In genomic region chr3:5126586-5126985, GRCh38 we compare ENCODE assay signal across 13 cellular contexts. TPM values are rescaled to one million over a fixed set of nuclear protein-coding genes. Genes with fewer than 3 reads are reported as not detected.
A peak's percentile ranks its signal among the peaks of the same experiment; 100 is the strongest.
DNase-seq lines count a peak whose midpoint lies in the region; ATAC-seq, FAIRE-seq and TF ChIP-seq lines count a peak whose summit lies in the region.
"Had no signal": no experiment of that assay in that cellular context is flagged by ENCODE, and none has a peak within 500 bp of the region (broad histone marks: within the 10 kb centered on the region; RNA-seq: fewer than 3 reads in every experiment).

No MANE protein-coding gene starts in this region.

- H3K9ac ChIP-seq in HepG2 (ENCODE audit: insufficient read depth, low read depth, low read length) = no peak overlapping the region
- no peak overlapping the region for H3K9ac ChIP-seq in fibroblast of lung (ENCODE audit: insufficient read depth, low read length)
- H3K9ac ChIP-seq in colonic mucosa (ENCODE audit: low read depth in 2 of 2, low read length in 2 of 2) = no peak overlapping the region

- H3K4me2 ChIP-seq in HepG2 (ENCODE audit: low read depth, low read length) = no peak overlapping the region
- no peak overlapping the region for H3K4me2 ChIP-seq in fibroblast of lung (ENCODE audit: extremely low read depth, insufficient read depth, low read length)

- TF ChIP-seq POLR2A in HepG2 (IDR thresholded peaks at IDR 0.05; ENCODE audit: insufficient read depth in 1 of 2, low read depth in 2 of 2, low read length in 2 of 2) (no peak), right lobe of liver (IDR thresholded peaks at IDR 0.05) (no peak)

- H3K27ac ChIP-seq in HepG2 (ENCODE audit: extremely low read length, insufficient read depth, low read length) (peak overlapping the region; percentile 3), right lobe of liver (peak overlapping the region in 1 of 3 donors; percentile 11), fibroblast of lung (ENCODE audit: insufficient read depth, low read length) (peak overlapping the region; percentile 10), colonic mucosa (no peak overlapping the region)

- H3K4me1 ChIP-seq in HepG2 (ENCODE audit: insufficient read depth, low read length) (peaks cover 44% of the 10 kb centered on the region), right lobe of liver (peaks cover 0 to 35% (median 8%) of the 10 kb centered on the region in 4 donors), fibroblast of lung (ENCODE audit: control insufficient read depth, extremely low read depth, insufficient read depth, low read length) (peaks cover 3% of the 10 kb centered on the region), colonic mucosa (peaks cover 7% of the 10 kb centered on the region)

- TF ChIP-seq CTCF in HepG2 (CRISPR knock-in tag; IDR thresholded peaks at IDR 0.05) (no peak), right lobe of liver (IDR thresholded peaks at IDR 0.05) (no peak), fibroblast of lung (conservative IDR thresholded peaks at IDR 0.05 in 1 of 2, IDR thresholded peaks at IDR 0.05 in 1 of 2; ENCODE audit: low read depth in 1 of 2, low read length in 2 of 2) (no peak), colonic mucosa (IDR thresholded peaks at IDR 0.05) (no peak)

- in situ Hi-C loops in HepG2 (cut with HindIII; ENCODE audit: extremely low pct_ligation_motif_present, low pct_unique_long_range_greater_than_20kb) = no loop called here

- DNase-seq in HepG2 (ENCODE audit: low spot score) (no peak), right lobe of liver (no peak), SIG-M5 treated with dmso at 0.1 percent for 504 hours (lab: John Stamatoyannopoulos, UW; ENCODE audit: unreplicated experiment) (peak; percentile 85), fibroblast of lung (ENCODE audit: low read depth in 2 of 2) (peak; percentile 13 to 65), colonic mucosa (no peak), nucleus accumbens (lab: John Stamatoyannopoulos, UW) (no peak), putamen (ENCODE audit: low spot score) (no peak)
- DNase-seq: immature natural killer cell, NCI-H1417, NCI-H82 had no signal

- POLR2A ChIA-PET in HepG2 (lab: Yijun Ruan, JAX) = no interaction called here

- intact Hi-C loops in HepG2 (cut with micrococcal nuclease; ENCODE audit: unreplicated experiment) = no loop called here
- intact Hi-C loops in right lobe of liver (cut with DNase I) = no loop called here
- intact Hi-C loops in colonic mucosa (cut with DNase I) = no loop called here

- ATAC-seq in HepG2 = no peak
- ATAC-seq in right lobe of liver = no peak
- no peak for ATAC-seq in HG03354 (IDR thresholded peaks at IDR 0.05; ENCODE audit: poor library complexity, severe bottlenecking, unreplicated experiment)

- TF ChIP-seq EP300 in HepG2 (IDR thresholded peaks at IDR 0.05; ENCODE audit: low read depth in 2 of 2, low read length in 2 of 2) (no peak), HepG2 (CRISPR knock-in tag; IDR thresholded peaks at IDR 0.05; ENCODE audit: borderline replicate concordance) (no peak)

- H4K20me1 ChIP-seq in HepG2 (ENCODE audit: insufficient read depth, low read length) (peaks cover 4% of the 10 kb centered on the region), fibroblast of lung (ENCODE audit: control insufficient read depth, extremely low read depth, insufficient read depth, low read length) (no peaks in the 10 kb centered on the region)

- H3K9me3 ChIP-seq in HepG2 (ENCODE audit: low read length) = no peaks in the 10 kb centered on the region
- no peaks in the 10 kb centered on the region for H3K9me3 ChIP-seq in right lobe of liver
- H3K9me3 ChIP-seq in fibroblast of lung (ENCODE audit: control insufficient read depth, insufficient read depth, low read depth, low read length) = no peaks in the 10 kb centered on the region
- H3K9me3 ChIP-seq in colonic mucosa = no peaks in the 10 kb centered on the region

- BruUV-seq in HepG2 (replicated peaks; lab: Mats Ljungman, UMichigan) = no TSS peak

- no peak for FAIRE-seq in HepG2 (lab: Jason Lieb, UNC)
- FAIRE-seq: urothelium cell line had no signal

- H3K36me3 ChIP-seq in HepG2 (replicated peaks in 1 of 2; ENCODE audit: control insufficient read depth in 1 of 2, insufficient read depth in 2 of 2, low read length in 2 of 2) (no peaks in the 10 kb centered on the region), right lobe of liver (no peaks in the 10 kb centered on the region), fibroblast of lung (ENCODE audit: control insufficient read depth, insufficient read depth, low read length) (no peaks in the 10 kb centered on the region), colonic mucosa (no peaks in the 10 kb centered on the region)

- no peaks in the 10 kb centered on the region; a peak in 1 of 5 replicates for H3K27me3 ChIP-seq in HepG2 (ENCODE audit: control insufficient read depth in 1 of 2, insufficient read depth in 2 of 2, low read length in 2 of 2)
- H3K27me3 ChIP-seq in right lobe of liver = no peaks in the 10 kb centered on the region
- H3K27me3 ChIP-seq in fibroblast of lung (ENCODE audit: control insufficient read depth, insufficient read depth, low read length) = no peaks in the 10 kb centered on the region
- no peaks in the 10 kb centered on the region for H3K27me3 ChIP-seq in colonic mucosa

- CTCF ChIA-PET in HepG2 (lab: Yijun Ruan, JAX; ENCODE audit: low intra/inter-chr PET ratio, low total read pairs) = no interaction called here

- H2AFZ ChIP-seq in HepG2 (ENCODE audit: low read length) (no peak overlapping the region), fibroblast of lung (ENCODE audit: low read length) (no peak overlapping the region)

- H3K4me3 ChIP-seq in HepG2 (replicated peaks in 1 of 3; ENCODE audit: insufficient read depth in 1 of 3, low read depth in 2 of 3, low read length in 3 of 3) = no peak overlapping the region
- H3K4me3 ChIP-seq in right lobe of liver = no peak overlapping the region
- peak overlapping the region in 1 of 4 experiments; percentile 19 for H3K4me3 ChIP-seq in fibroblast of lung (replicated peaks in 1 of 4; ENCODE audit: control extremely low read depth in 1 of 4, insufficient read depth in 1 of 4, low read depth in 3 of 4, low read length in 4 of 4)
- H3K4me3 ChIP-seq in colonic mucosa = no peak overlapping the region
- H3K4me3 ChIP-seq: skin epidermis had no signal

- H3K79me2 ChIP-seq in HepG2 (ENCODE audit: insufficient read depth, low read length) = peaks cover 88% of the 10 kb centered on the region
- peaks cover 88% of the 10 kb centered on the region for H3K79me2 ChIP-seq in fibroblast of lung (ENCODE audit: control insufficient read depth, insufficient read depth, low read length)

- no peak for TF ChIP-seq RAD21 in HepG2 (CRISPR knock-in tag; IDR thresholded peaks at IDR 0.05)

TF ChIP-seq in HepG2, 621 proteins besides CTCF, POLR2A, EP300 and RAD21:
- TF ChIP-seq BHLHE40 (IDR thresholded peaks at IDR 0.05; ENCODE audit: low read length) = 0 out of 2 replicates have a peak, but pooled peaks have one; percentile 19
- TF ChIP-seq, protein P1, sequence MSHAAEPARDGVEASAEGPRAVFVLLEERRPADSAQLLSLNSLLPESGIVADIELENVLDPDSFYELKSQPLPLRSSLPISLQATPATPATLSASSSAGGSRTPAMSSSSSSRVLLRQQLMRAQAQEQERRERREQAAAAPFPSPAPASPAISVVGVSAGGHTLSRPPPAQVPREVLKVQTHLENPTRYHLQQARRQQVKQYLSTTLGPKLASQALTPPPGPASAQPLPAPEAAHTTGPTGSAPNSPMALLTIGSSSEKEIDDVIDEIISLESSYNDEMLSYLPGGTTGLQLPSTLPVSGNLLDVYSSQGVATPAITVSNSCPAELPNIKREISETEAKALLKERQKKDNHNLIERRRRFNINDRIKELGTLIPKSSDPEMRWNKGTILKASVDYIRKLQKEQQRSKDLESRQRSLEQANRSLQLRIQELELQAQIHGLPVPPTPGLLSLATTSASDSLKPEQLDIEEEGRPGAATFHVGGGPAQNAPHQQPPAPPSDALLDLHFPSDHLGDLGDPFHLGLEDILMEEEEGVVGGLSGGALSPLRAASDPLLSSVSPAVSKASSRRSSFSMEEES (CRISPR knock-in tag; IDR thresholded peaks at IDR 0.05) = peak; percentile 70
- TF ChIP-seq CEBPB (IDR thresholded peaks at IDR 0.05; ENCODE audit: borderline replicate concordance, low read depth, low read length) = peak; percentile 97
- TF ChIP-seq ZKSCAN5 (CRISPR knock-in tag; IDR thresholded peaks at IDR 0.05) = no peak
- TF ChIP-seq NCOR1 (IDR thresholded peaks at IDR 0.05; ENCODE audit: borderline replicate concordance, low read length) = 0 out of 2 replicates have a peak, but pooled peaks have one; percentile 27
- TF ChIP-seq NFKBIZ (CRISPR knock-in tag; IDR thresholded peaks at IDR 0.05) = no peak
- TF ChIP-seq CEBPG (CRISPR knock-in tag; IDR thresholded peaks at IDR 0.05) = peak; percentile 74
TF ChIP-seq in HepG2: peak in this region for 5.

RNA-seq across cellular contexts. Expression of gene ARL8B, which starts 4.5 kb away (rescaled TPM):
- total RNA-seq in HepG2 (2016; rRNA removed; fragmentation: Illumina TruSeq; extraction: Trizol) = 30.4 and 33.1 TPM in 2 replicates
- 5.4 and 5.9 TPM in 2 replicates for total RNA-seq in HepG2 (2016; cell fraction: cytosol; rRNA removed; fragmentation: Illumina TruSeq; extraction: Trizol; ENCODE audit: low read depth)
- 33.4 and 36.2 TPM in 2 replicates for total RNA-seq in HepG2 (2016; cell fraction: insoluble cytoplasmic fraction; rRNA removed; fragmentation: Illumina TruSeq; extraction: Trizol)
- total RNA-seq in HepG2 (2016; cell fraction: membrane; rRNA removed; fragmentation: Illumina TruSeq; extraction: Trizol) = 19.9 and 20.5 TPM in 2 replicates
- total RNA-seq in HepG2 (2016; cell fraction: nucleus; rRNA removed; fragmentation: Illumina TruSeq; extraction: Trizol) = 38.1 and 40.6 TPM in 2 replicates
- polyA plus RNA-seq in HepG2 (2011; rRNA removed) = 15.6 and 23.5 TPM in 2 replicates
- polyA plus RNA-seq in HepG2 (2011; cell fraction: cytosol; rRNA removed) = 13.3 and 20.0 TPM in 2 replicates
- polyA plus RNA-seq in HepG2 (2011; cell fraction: nucleus; rRNA removed) = 14.6 and 19.7 TPM in 2 replicates
- polyA plus RNA-seq in HepG2 (2012) = 29.9 and 30.2 TPM in 2 replicates
- polyA plus RNA-seq in HepG2 (2016; cell fraction: cytosol; fragmentation: Illumina TruSeq; extraction: Trizol; ENCODE audit: low read depth) = 5.7 and 7.1 TPM in 2 replicates
- polyA plus RNA-seq in HepG2 (2016; cell fraction: insoluble cytoplasmic fraction; fragmentation: Illumina TruSeq; extraction: Trizol; ENCODE audit: low read depth) = 38.6 and 42.3 TPM in 2 replicates
- 14.7 TPM in 2 replicates for polyA plus RNA-seq in HepG2 (2016; cell fraction: membrane; fragmentation: Illumina TruSeq; extraction: Trizol; ENCODE audit: low read depth)
- 55.9 and 57.1 TPM in 2 replicates for polyA plus RNA-seq in HepG2 (2016; cell fraction: nucleus; fragmentation: Illumina TruSeq; extraction: Trizol; ENCODE audit: insufficient read depth, low read depth)
- 5.8 and 10.0 TPM in 2 replicates for polyA minus RNA-seq in HepG2 (2011; rRNA and poly(A)+ RNA removed; ENCODE audit: low replicate concordance)
- 17.1 and 19.6 TPM in 2 replicates for polyA minus RNA-seq in HepG2 (2011; cell fraction: cytosol; rRNA and poly(A)+ RNA removed)
- polyA minus RNA-seq in HepG2 (2011; cell fraction: nucleus; rRNA and poly(A)+ RNA removed) = 20.3 and 22.3 TPM in 2 replicates
- total RNA-seq in right lobe of liver = 10 to 100 TPM; 20.0 to 33.1 (median 26.7) TPM
- total RNA-seq in fibroblast of lung = 56.0 and 74.8 TPM in 2 replicates
- 87.6 and 98.4 TPM in 2 replicates for polyA plus RNA-seq in fibroblast of lung
- 58.4 and 60.7 TPM in 2 replicates for polyA plus RNA-seq in fibroblast of lung (2012)
- polyA minus RNA-seq in fibroblast of lung (ENCODE audit: low replicate concordance) = 5.9 and 8.0 TPM in 2 replicates
- total RNA-seq in colonic mucosa = 10 to 100 TPM; 40.8 to 51.4 TPM

Comparison
In these comparisons a context has a peak if more than half of its experiments do, and no peak if none do; other contexts are left out.
1. DNase-seq: peak in SIG-M5 treated with dmso at 0.1 percent for 504 hours (single experiment) and fibroblast of lung (2 of 2); none in HepG2 (single experiment), right lobe of liver (0 of 3), colonic mucosa (single experiment), nucleus accumbens (0 of 56) and putamen (single experiment).